In genomic region chr1:32072622-32073386, GRCh38 we compare ENCODE assay signal across 8 cellular contexts. TPM values are rescaled to one million over a fixed set of nuclear protein-coding genes. Genes with fewer than 3 reads are reported as not detected.
A peak's percentile ranks its signal among the peaks of the same experiment; 100 is the strongest.
DNase-seq lines count a peak whose midpoint lies in the region; ATAC-seq and TF ChIP-seq lines count a peak whose summit lies in the region.

Gene TMEM39B (plus strand): TSS chr1:32072939. CDS start chr1:32073048, 109 bp downstream.

- peak; percentile 98 for DNase-seq in GM12865 (ENCODE audit: low read depth)
- DNase-seq in NCI-H1417 (lab: John Stamatoyannopoulos, UW) = peak; percentile 96 to 98 (median 97)
- DNase-seq in activated naive CD8-positive, alpha-beta T cell treated with anti-CD3 and anti-CD28 coated beads for 36 hours = peak; percentile 95
- DNase-seq in head of caudate nucleus = peak; percentile 91 to 98 (median 96)
- peak; percentile 93 to 96 (median 95) for DNase-seq in ovary
- peak; percentile 96 to 97 for DNase-seq in thyroid gland

- peak within 1 kb of the TSS; percentile 68 for H3K4me3 ChIP-seq in GM12865 (ENCODE audit: low read depth, low read length)
- H3K4me3 ChIP-seq in SU-DHL-6 (ENCODE audit: insufficient read depth, low read length, poor library complexity, severe bottlenecking) = peak within 1 kb of the TSS; percentile 85
- H3K4me3 ChIP-seq in ovary = peak within 1 kb of the TSS; percentile 85
- peak within 1 kb of the TSS; percentile 30 to 89 (median 73) for H3K4me3 ChIP-seq in thyroid gland (replicated peaks in 1 of 3)

- intact Hi-C loops in head of caudate nucleus (cut with DNase I) = loop anchor here (2.0 kb wide), 1 partner anchor 58 kb away; no protein-coding TSS in a partner anchor
- intact Hi-C loops in ovary (cut with DNase I) = loop anchor here in 1 of 4 donors (10.0 kb wide), 1 partner anchor 58 kb away; the partner anchor contains the start of gene KHDRBS1
- intact Hi-C loops in thyroid gland (cut with DNase I) = loop anchor here (5.0 kb wide), 1 partner anchor 39 kb away; no protein-coding TSS in a partner anchor

- H3K9me3 ChIP-seq in SU-DHL-6 (ENCODE audit: insufficient read depth, low read length) (no peaks in the 10 kb centered on the region), ovary (no peaks in the 10 kb centered on the region), thyroid gland (no peaks in the 10 kb centered on the region)

- no peak for TF ChIP-seq CTCF in GM12865 (IDR thresholded peaks at IDR 0.05; ENCODE audit: insufficient read depth, low read depth, low read length, missing control alignments)
- TF ChIP-seq CTCF in SU-DHL-6 (IDR thresholded peaks at IDR 0.05; ENCODE audit: insufficient read depth, low read length, poor library complexity, severe bottlenecking) = no peak
- TF ChIP-seq CTCF in ovary (IDR thresholded peaks at IDR 0.05) = peak in 1 of 3 donors; percentile 40
- TF ChIP-seq CTCF in thyroid gland (IDR thresholded peaks at IDR 0.05) = peak in 3 of 6 experiments; percentile 30 to 44 (median 41)

- 0 to 1% (median 0%) methylated on average over 48 to 73 of the region's 73 CpGs for WGBS in ovary, 3 donors
- WGBS in thyroid gland, 2 donors = 0% methylated on average over 14 to 26 of the region's 73 CpGs

- TF ChIP-seq POLR2A in ovary (IDR thresholded peaks at IDR 0.05) (peak; percentile 24), thyroid gland (IDR thresholded peaks at IDR 0.05) (peak; percentile 48 to 65)

- H3K27ac ChIP-seq in SU-DHL-6 (ENCODE audit: low read depth, low read length) (peak within 1 kb of the TSS; percentile 78), ovary (peak within 1 kb of the TSS; percentile 83), thyroid gland (peak within 1 kb of the TSS; percentile 93 to 95 (median 95))

- H3K9me2 ChIP-seq in SU-DHL-6 (replicated peaks; ENCODE audit: insufficient read depth, low read length) = no peaks in the 10 kb centered on the region

- H3K4me3 Mint-ChIP-seq in activated naive CD8-positive, alpha-beta T cell treated with anti-CD3 and anti-CD28 coated beads for 36 hours = peak within 1 kb of the TSS; percentile 90

- H3K79me2 ChIP-seq in SU-DHL-6 (ENCODE audit: insufficient read depth, low read length) = peaks cover 19% of the 10 kb centered on the region

- H3K9me3 Mint-ChIP-seq in activated naive CD8-positive, alpha-beta T cell treated with anti-CD3 and anti-CD28 coated beads for 36 hours = no peaks in the 10 kb centered on the region

- H2AFZ ChIP-seq in SU-DHL-6 (ENCODE audit: low read depth, low read length, severe bottlenecking) = peak within 1 kb of the TSS; percentile 75

- H3K36me3 ChIP-seq in SU-DHL-6 (ENCODE audit: low read length) (no peaks in the 10 kb centered on the region; the same call in 1 of the 2 replicates), ovary (no peaks in the 10 kb centered on the region), thyroid gland (peaks cover 18 to 22% of the 10 kb centered on the region in 2 donors)

- peaks cover 5% of the 10 kb centered on the region; the same call in 1 of the 2 replicates for H4K20me1 ChIP-seq in SU-DHL-6 (ENCODE audit: low read depth, low read length)

- peak within 1 kb of the TSS; percentile 84 for H3K27ac Mint-ChIP-seq in activated naive CD8-positive, alpha-beta T cell treated with anti-CD3 and anti-CD28 coated beads for 36 hours

- peaks cover 3% of the 10 kb centered on the region for H3K36me3 Mint-ChIP-seq in activated naive CD8-positive, alpha-beta T cell treated with anti-CD3 and anti-CD28 coated beads for 36 hours

- H3K4me1 Mint-ChIP-seq in activated naive CD8-positive, alpha-beta T cell treated with anti-CD3 and anti-CD28 coated beads for 36 hours = peaks cover 26% of the 10 kb centered on the region

- no peaks in the 10 kb centered on the region for H3K27me3 ChIP-seq in SU-DHL-6 (ENCODE audit: low read length)
- H3K27me3 ChIP-seq in ovary = no peaks in the 10 kb centered on the region
- H3K27me3 ChIP-seq in thyroid gland = no peaks in the 10 kb centered on the region

- H3F3A ChIP-seq in SU-DHL-6 (ENCODE audit: insufficient read depth) = peaks cover 4% of the 10 kb centered on the region; the same call in 1 of the 2 replicates

- H3K27me3 Mint-ChIP-seq in activated naive CD8-positive, alpha-beta T cell treated with anti-CD3 and anti-CD28 coated beads for 36 hours = no peaks in the 10 kb centered on the region

- peak within 1 kb of the TSS; percentile 75 for H3K9ac ChIP-seq in SU-DHL-6 (ENCODE audit: low read length)

- TF ChIP-seq EP300 in ovary (IDR thresholded peaks at IDR 0.05) = no peak

- peak within 1 kb of the TSS; percentile 80 for H3K4me2 ChIP-seq in SU-DHL-6 (ENCODE audit: low read depth, low read length, poor library complexity, severe bottlenecking)

- H3K4me1 ChIP-seq in ovary (ENCODE audit: insufficient read depth) (no peaks in the 10 kb centered on the region), thyroid gland (peaks cover 11 to 22% of the 10 kb centered on the region in 2 donors)

- ATAC-seq in HG02759 (IDR thresholded peaks at IDR 0.05; ENCODE audit: unreplicated experiment) = peak; percentile 91

RNA-seq across cellular contexts. Expression of gene TMEM39B, which starts in this region (rescaled TPM):
- 10 to 100 TPM; 24.0 to 25.2 TPM for total RNA-seq in activated naive CD8-positive, alpha-beta T cell treated with anti-CD3 and anti-CD28 coated beads for 36 hours
- 10 to 100 TPM in 5 of 7 donors, 1 to 10 TPM in 2; 3.0 to 23.5 (median 15.2) TPM for total RNA-seq in ovary
- polyA plus RNA-seq in ovary = 10 to 100 TPM in 1 of 2 donors, 1 to 10 TPM in 1; 7.4 to 16.1 TPM
- 10 to 100 TPM in 2 of 4 donors, 1 to 10 TPM in 2; 7.6 to 12.8 (median 9.6) TPM for total RNA-seq in thyroid gland

Comparison
In these comparisons a context has a peak if more than half of its experiments do, and no peak if none do; other contexts are left out.
1. Peak in every context shown above with its lines: DNase-seq, ATAC-seq, H3K4me3 ChIP-seq and H3K27ac ChIP-seq.